ENCODE assay signal across 8 cellular contexts in the genomic region with DNA sequence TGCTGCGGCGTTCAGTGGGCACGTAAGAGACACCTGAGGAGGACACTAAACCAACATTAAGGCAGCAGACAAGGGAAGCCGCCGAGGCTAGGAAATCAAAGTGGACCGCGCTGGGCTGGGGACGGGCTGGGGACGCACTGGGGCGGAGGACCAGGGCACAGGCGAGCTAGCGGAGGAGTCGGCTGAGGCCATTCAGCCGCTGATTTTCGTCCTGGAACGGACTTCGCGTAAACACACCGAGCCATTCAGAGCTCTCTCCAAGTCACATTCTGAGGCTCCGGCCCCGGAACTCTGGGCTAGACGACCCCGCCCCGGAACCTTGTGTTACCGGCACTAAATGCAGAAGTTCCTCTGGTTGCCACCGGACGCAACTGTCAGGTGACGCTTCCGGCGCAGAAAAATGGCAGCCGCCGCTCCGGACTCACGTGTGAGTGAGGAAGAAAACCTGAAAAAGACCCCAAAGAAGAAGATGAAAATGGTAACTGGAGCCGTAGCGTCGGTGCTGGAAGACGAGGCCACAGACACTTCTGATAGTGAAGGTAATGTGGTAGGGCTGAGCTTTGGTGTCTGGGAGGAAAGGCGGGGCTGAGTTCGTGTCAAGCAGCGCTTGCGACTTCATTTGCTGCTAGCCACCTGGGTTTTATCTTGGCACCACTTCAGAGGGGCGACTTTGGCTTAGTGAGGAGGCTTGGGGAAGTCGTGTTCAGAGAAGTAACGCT. TPM values are rescaled to one million over a fixed set of nuclear protein-coding genes. Genes with fewer than 3 reads are reported as not detected.
A peak's percentile ranks its signal among the peaks of the same experiment; 100 is the strongest.
DNase-seq lines count a peak whose midpoint lies in the region; ATAC-seq and TF ChIP-seq lines count a peak whose summit lies in the region.

A gene with protein sequence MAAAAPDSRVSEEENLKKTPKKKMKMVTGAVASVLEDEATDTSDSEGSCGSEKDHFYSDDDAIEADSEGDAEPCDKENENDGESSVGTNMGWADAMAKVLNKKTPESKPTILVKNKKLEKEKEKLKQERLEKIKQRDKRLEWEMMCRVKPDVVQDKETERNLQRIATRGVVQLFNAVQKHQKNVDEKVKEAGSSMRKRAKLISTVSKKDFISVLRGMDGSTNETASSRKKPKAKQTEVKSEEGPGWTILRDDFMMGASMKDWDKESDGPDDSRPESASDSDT (plus strand): TSS at position 377 of the 719 bp plus-strand sequence. CDS start 24 bp downstream, at position 401.

- H3K4me3 ChIP-seq in kidney epithelial cell (ENCODE audit: low read depth, low read length) = peak within 1 kb of the TSS; percentile 95

- H3K27me3 ChIP-seq in kidney epithelial cell (ENCODE audit: control insufficient read depth, insufficient read depth, low read length) = no peaks in the 10 kb centered on the region

- H3K36me3 ChIP-seq in kidney epithelial cell (ENCODE audit: control insufficient read depth, insufficient read depth, low read length) = no peaks in the 10 kb centered on the region

- no peak for TF ChIP-seq CTCF in kidney epithelial cell (IDR thresholded peaks at IDR 0.05; ENCODE audit: insufficient read depth, low read length, poor library complexity, severe bottlenecking)

- peak; percentile 98 for ATAC-seq in HG03378 (IDR thresholded peaks at IDR 0.05; ENCODE audit: unreplicated experiment)

- peak; percentile 88 for TF ChIP-seq POLR2A in GM19099 (IDR thresholded peaks at IDR 0.05; ENCODE audit: extremely low read depth, insufficient read length, low read depth)

- peak; percentile 87 for DNase-seq in Ammon's horn (ENCODE audit: low spot score)
- peak; percentile 81 for DNase-seq in NCI-H446 treated with DMSO at 0.1 percent for 48 hours (lab: John Stamatoyannopoulos, UW)
- DNase-seq in activated CD4-positive, CD25-positive, alpha-beta regulatory T cell treated with anti-CD3 and anti-CD28 coated beads, Interleukin-2, amount 50 U/mL, for 72 hours = peak; percentile 87
- DNase-seq in cerebellum (ENCODE audit: low spot score) = peak; percentile 79
- DNase-seq in kidney epithelial cell (ENCODE audit: low read depth) = peak; percentile 55
- DNase-seq in stimulated activated CD4-positive, alpha-beta T cell treated with anti-CD3 and anti-CD28 coated beads, Interleukin-15, amount 100 ng/mL, for 24 hours = peak; percentile 92

RNA-seq across cellular contexts. Expression of the gene that starts here (rescaled TPM):
- total RNA-seq in cerebellum = 12.8 TPM
- 7.9 and 9.7 TPM in 2 replicates for total RNA-seq in kidney epithelial cell

Comparison
In these comparisons a context has a peak if more than half of its experiments do, and no peak if none do; other contexts are left out.
1. Peak in every context shown above with its lines: DNase-seq, ATAC-seq and H3K4me3 ChIP-seq.